23 cellular contexts compared by ENCODE assay signal in the genomic region with DNA sequence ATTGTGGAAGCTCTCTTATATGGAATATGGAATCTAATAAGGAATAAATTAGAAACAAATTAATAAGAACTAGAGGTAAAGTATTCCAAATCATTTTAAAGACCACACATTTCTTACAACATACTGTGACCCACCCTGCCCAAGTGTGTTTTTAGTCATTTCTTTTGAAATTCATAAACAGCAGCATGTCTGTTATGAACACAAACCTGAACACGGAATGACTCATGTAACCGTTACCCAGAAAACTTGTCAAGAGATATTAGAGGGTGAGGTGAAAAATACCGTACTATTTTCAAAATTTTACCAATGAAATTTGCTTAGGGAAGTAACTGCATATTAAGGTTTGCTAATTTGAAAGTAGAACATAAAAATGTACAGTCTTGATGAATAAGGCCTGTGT. TPM values are rescaled to one million over a fixed set of nuclear protein-coding genes. Genes with fewer than 3 reads are reported as not detected.
"Had no signal": no experiment of that assay in that cellular context is flagged by ENCODE, and none has a peak within 500 bp of the region (broad histone marks: within the 10 kb centered on the region; RNA-seq: fewer than 3 reads in every experiment).

No MANE protein-coding gene starts in this region.

- FAIRE-seq: colon, endothelial cell of umbilical vein, frontal cortex, islet of Langerhans, keratinocyte had no signal

- H3K9me3 ChIP-seq: esophagus muscularis mucosa, gastroesophageal sphincter, left lung, lower lobe of right lung had no signal

- H3K4me1 ChIP-seq: esophagus muscularis mucosa, foreskin keratinocyte, gastroesophageal sphincter, heart right ventricle, left lung, lower lobe of right lung had no signal

- H3K4me3 ChIP-seq: coronary artery, dorsolateral prefrontal cortex, esophagus muscularis mucosa, gastroesophageal sphincter, heart right ventricle, left lung, lower lobe of right lung had no signal

- ATAC-seq: foreskin keratinocyte; gastroesophageal sphincter; heart right ventricle; left cardiac atrium; left lung; left ventricle myocardium superior; lower lobe of right lung; naive thymus-derived CD4-positive, alpha-beta T cell had no signal

- H3K27ac ChIP-seq: coronary artery, dorsolateral prefrontal cortex, esophagus muscularis mucosa, foreskin keratinocyte, gastroesophageal sphincter, heart right ventricle, left lung, lower lobe of right lung had no signal

- H3K27me3 ChIP-seq: dorsolateral prefrontal cortex, esophagus muscularis mucosa, foreskin keratinocyte, gastroesophageal sphincter, heart right ventricle, left lung had no signal

- H3K36me3 ChIP-seq: lower lobe of right lung had no signal

- DNase-seq: dermis blood vessel endothelial cell; dorsolateral prefrontal cortex; effector CD4-positive, alpha-beta T cell; effector memory CD4-positive, alpha-beta T cell; head of caudate nucleus; heart right ventricle; hippocampal formation; left cardiac atrium; left lung; left ventricle myocardium superior; lower lobe of right lung; mesendoderm; midbrain; naive thymus-derived CD4-positive, alpha-beta T cell had no signal

RNA-seq across cellular contexts. Expression of a gene that starts 48.4 kb away (rescaled TPM):
- polyA plus RNA-seq: naive thymus-derived CD4-positive, alpha-beta T cell had no signal
